ENCODE assay signal across 9 cellular contexts in genomic region chr9:41077586-41077985, GRCh38. TPM values are rescaled to one million over a fixed set of nuclear protein-coding genes. Genes with fewer than 3 reads are reported as not detected.
"Had no signal": no experiment of that assay in that cellular context is flagged by ENCODE, and none has a peak within 500 bp of the region (broad histone marks: within the 10 kb centered on the region; RNA-seq: fewer than 3 reads in every experiment).

No MANE protein-coding gene starts in this region.

RNA-seq across cellular contexts. Expression of gene FOXD4L6, which starts 50.9 kb away (rescaled TPM):
- total RNA-seq: activated naive CD4-positive, alpha-beta T cell treated with anti-CD3 and anti-CD28 coated beads, Interleukin-2, amount 50 U/mL, for 72 hours; body of pancreas; heart left ventricle; kidney; lower leg skin; naive thymus-derived CD8-positive, alpha-beta T cell; sigmoid colon had no signal
- polyA plus RNA-seq: heart left ventricle; immature natural killer cell; naive thymus-derived CD8-positive, alpha-beta T cell; smooth muscle cell had no signal
